ENCODE assay signal across 1 cellular context in the genomic region with DNA sequence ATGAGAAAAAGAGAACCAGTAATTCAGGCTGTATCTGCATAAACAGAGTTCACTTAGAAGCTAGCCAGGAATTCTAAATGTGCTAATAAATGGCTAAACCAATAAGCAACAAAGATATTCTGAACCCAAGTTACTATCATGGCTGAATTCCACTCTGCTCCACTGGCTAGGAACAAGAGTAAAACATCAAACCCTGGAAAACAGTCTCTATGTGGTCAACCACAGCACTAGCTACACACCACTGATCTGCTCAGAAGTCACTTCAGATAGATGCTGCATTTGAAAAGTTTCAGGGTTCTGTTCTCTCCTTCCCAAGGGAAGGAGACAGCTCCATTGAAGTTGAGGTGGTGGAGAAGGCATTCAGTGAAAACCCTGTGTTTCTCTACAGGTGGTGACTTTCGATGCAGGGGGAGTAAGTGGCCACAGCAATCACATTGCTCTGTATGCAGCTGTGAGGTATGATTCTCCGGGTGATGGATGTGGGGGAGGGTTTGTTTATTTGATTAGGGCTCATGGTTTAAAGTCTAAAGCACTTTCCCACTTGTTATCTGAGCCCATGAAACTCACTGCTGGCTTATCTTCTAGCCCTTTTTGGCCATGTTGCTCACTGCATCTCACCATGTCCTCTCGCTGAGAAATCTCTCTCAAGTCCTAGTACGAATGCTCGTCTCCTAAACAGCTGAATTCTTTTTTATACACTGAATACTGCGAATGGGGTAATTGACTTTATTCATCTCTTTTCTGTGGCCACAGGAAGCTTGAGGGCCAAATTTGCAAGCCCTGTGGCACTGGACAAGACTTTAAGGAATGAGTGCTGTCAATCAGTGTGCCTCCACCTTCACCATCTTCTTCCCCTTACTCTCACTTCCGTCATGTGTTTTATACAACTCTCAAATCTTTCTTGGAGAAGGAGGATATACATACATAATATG.
TF ChIP-seq lines count a peak whose summit lies in the region.

No MANE protein-coding gene starts in this region.

TF ChIP-seq in K562, 482 proteins besides CTCF, POLR2A, EP300 and RAD21 (continued from another document):
- TF ChIP-seq, protein P1, sequence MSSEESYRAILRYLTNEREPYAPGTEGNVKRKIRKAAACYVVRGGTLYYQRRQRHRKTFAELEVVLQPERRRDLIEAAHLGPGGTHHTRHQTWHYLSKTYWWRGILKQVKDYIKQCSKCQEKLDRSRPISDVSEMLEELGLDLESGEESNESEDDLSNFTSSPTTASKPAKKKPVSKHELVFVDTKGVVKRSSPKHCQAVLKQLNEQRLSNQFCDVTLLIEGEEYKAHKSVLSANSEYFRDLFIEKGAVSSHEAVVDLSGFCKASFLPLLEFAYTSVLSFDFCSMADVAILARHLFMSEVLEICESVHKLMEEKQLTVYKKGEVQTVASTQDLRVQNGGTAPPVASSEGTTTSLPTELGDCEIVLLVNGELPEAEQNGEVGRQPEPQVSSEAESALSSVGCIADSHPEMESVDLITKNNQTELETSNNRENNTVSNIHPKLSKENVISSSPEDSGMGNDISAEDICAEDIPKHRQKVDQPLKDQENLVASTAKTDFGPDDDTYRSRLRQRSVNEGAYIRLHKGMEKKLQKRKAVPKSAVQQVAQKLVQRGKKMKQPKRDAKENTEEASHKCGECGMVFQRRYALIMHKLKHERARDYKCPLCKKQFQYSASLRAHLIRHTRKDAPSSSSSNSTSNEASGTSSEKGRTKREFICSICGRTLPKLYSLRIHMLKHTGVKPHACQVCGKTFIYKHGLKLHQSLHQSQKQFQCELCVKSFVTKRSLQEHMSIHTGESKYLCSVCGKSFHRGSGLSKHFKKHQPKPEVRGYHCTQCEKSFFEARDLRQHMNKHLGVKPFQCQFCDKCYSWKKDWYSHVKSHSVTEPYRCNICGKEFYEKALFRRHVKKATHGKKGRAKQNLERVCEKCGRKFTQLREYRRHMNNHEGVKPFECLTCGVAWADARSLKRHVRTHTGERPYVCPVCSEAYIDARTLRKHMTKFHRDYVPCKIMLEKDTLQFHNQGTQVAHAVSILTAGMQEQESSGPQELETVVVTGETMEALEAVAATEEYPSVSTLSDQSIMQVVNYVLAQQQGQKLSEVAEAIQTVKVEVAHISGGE (CRISPR knock-in tag; IDR thresholded peaks at IDR 0.05), result 0 out of 6 replicates have a peak, but pooled peaks of 1 of the 3 experiments have one; percentile 49
- peak; percentile 66 to 97; a peak in 3 of 4 replicates for TF ChIP-seq RCOR1 (IDR thresholded peaks at IDR 0.05; ENCODE audit: borderline replicate concordance in 1 of 2, low read depth in 2 of 2, low read length in 2 of 2)
- 0 out of 2 replicates have a peak, but pooled peaks have one; percentile 16 for TF ChIP-seq ATF7 (IDR thresholded peaks at IDR 0.05)
- TF ChIP-seq KDM1A (IDR thresholded peaks at IDR 0.05), result peak; percentile 97 to 98
- TF ChIP-seq ILF3 (IDR thresholded peaks at IDR 0.05; ENCODE audit: borderline replicate concordance), result no peak
- peak; percentile 65 for TF ChIP-seq DACH1 (IDR thresholded peaks at IDR 0.05; ENCODE audit: partially characterized antibody)
- TF ChIP-seq POLR2AphosphoS5 (IDR thresholded peaks at IDR 0.05; ENCODE audit: control insufficient read depth, insufficient read depth, low read depth, low read length), result peak; percentile 78
- no peak for TF ChIP-seq ZNF3 (CRISPR knock-in tag; IDR thresholded peaks at IDR 0.05)
- TF ChIP-seq CTBP1 (IDR thresholded peaks at IDR 0.05; ENCODE audit: borderline replicate concordance), result peak; percentile 81
- TF ChIP-seq, protein P2, sequence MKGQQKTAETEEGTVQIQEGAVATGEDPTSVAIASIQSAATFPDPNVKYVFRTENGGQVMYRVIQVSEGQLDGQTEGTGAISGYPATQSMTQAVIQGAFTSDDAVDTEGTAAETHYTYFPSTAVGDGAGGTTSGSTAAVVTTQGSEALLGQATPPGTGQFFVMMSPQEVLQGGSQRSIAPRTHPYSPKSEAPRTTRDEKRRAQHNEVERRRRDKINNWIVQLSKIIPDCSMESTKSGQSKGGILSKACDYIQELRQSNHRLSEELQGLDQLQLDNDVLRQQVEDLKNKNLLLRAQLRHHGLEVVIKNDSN (CRISPR knock-in tag; IDR thresholded peaks at IDR 0.05), result no peak
- peak; percentile 67; the same call in 1 of the 2 replicates for TF ChIP-seq ARID3A (IDR thresholded peaks at IDR 0.05; ENCODE audit: borderline replicate concordance, low read depth, low read length)
- TF ChIP-seq SMARCE1 (IDR thresholded peaks at IDR 0.05), result peak; percentile 82
- TF ChIP-seq TAL1 (IDR thresholded peaks at IDR 0.05), result peak; percentile 90
- peak; percentile 85 for TF ChIP-seq DPF2 (IDR thresholded peaks at IDR 0.05)
- TF ChIP-seq, protein P3, sequence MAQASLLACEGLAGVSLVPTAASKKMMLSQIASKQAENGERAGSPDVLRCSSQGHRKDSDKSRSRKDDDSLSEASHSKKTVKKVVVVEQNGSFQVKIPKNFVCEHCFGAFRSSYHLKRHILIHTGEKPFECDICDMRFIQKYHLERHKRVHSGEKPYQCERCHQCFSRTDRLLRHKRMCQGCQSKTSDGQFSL (CRISPR knock-in tag; IDR thresholded peaks at IDR 0.05), result no peak
- TF ChIP-seq, protein P3 (tag; IDR thresholded peaks at IDR 0.05), result no peak
- TF ChIP-seq CBFA2T3 (IDR thresholded peaks at IDR 0.05), result peak; percentile 97
- no peak for TF ChIP-seq HCFC1 (IDR thresholded peaks at IDR 0.05; ENCODE audit: low read depth, low read length)
- TF ChIP-seq MTA3 (IDR thresholded peaks at IDR 0.05; ENCODE audit: borderline replicate concordance), result peak; percentile 22; the same call in 1 of the 2 replicates
- TF ChIP-seq JUND (IDR thresholded peaks at IDR 0.05; ENCODE audit: borderline replicate concordance, low read depth, low read length), result peak; percentile 53; the same call in 1 of the 2 replicates
- TF ChIP-seq JUND (tag; IDR thresholded peaks at IDR 0.05; ENCODE audit: borderline replicate concordance, low read depth, low read length), result peak; percentile 22; the same call in 1 of the 3 replicates
- TF ChIP-seq TCF3 (CRISPR knock-in tag; IDR thresholded peaks at IDR 0.05), result peak; percentile 88
